ENCODE assay signal across 23 cellular contexts in genomic region chr20:19222520-19223040, GRCh38. TPM values are rescaled to one million over a fixed set of nuclear protein-coding genes. Genes with fewer than 3 reads are reported as not detected.
DNase-seq lines count a peak whose midpoint lies in the region; ATAC-seq, FAIRE-seq and TF ChIP-seq lines count a peak whose summit lies in the region.
"Had no signal": no experiment of that assay in that cellular context is flagged by ENCODE, and none has a peak within 500 bp of the region (broad histone marks: within the 10 kb centered on the region; RNA-seq: fewer than 3 reads in every experiment).

No MANE protein-coding gene starts in this region.

- DNase-seq in HepG2 (ENCODE audit: low spot score) = no peak
- DNase-seq in right lobe of liver = no peak
- peak; percentile 96 for DNase-seq in SK-N-MC (ENCODE audit: low read depth, low spot score)
- no peak for DNase-seq in kidney tubule cell (ENCODE audit: low spot score)
- DNase-seq in activated CD8-positive, alpha-beta memory T cell treated with anti-CD3 and anti-CD28 coated beads, Interleukin-2, amount 50 U/mL, for 48 hours = no peak
- DNase-seq: ACHN; BE2C; Caco-2; Calu3; CD4-positive, alpha-beta T cell; CD8-positive, alpha-beta T cell; DMS79 treated with DMSO at 0.1 percent for 48 hours; GF-D8 had no signal

- in situ Hi-C loops in HepG2 (cut with HindIII; ENCODE audit: extremely low pct_ligation_motif_present, low pct_unique_long_range_greater_than_20kb) = loop anchor here (25.0 kb wide), 1 partner anchor 585 kb away; no protein-coding TSS in a partner anchor

- H3K9me3 ChIP-seq in HepG2 (ENCODE audit: low read length) (peaks cover 9% of the 10 kb centered on the region; the same call in 1 of the 2 replicates), right lobe of liver (no peaks in the 10 kb centered on the region), SK-N-MC (ENCODE audit: low read depth, low read length) (peaks cover 14% of the 10 kb centered on the region; the same call in 1 of the 2 replicates)
- H3K9me3 ChIP-seq: BE2C, Caco-2 had no signal

- TF ChIP-seq RAD21 in HepG2 (CRISPR knock-in tag; IDR thresholded peaks at IDR 0.05) = no peak

- H3K9ac ChIP-seq in HepG2 (ENCODE audit: insufficient read depth, low read depth, low read length) (no peak overlapping the region), SK-N-MC (ENCODE audit: insufficient read length) (peak overlapping the region; percentile 87)
- H3K9ac ChIP-seq: BLaER1 treated with 17β-estradiol and CSF1 and Interleukin-3, amounts not matched to agents 10 nM and 100 nM had no signal

- BruUV-seq in HepG2 (replicated peaks; lab: Mats Ljungman, UMichigan) = no TSS peak

- WGBS in HepG2 (ENCODE audit: low lambda C conversion rate) = 4% methylated on average over 2 of the region's 2 CpGs
- WGBS in right lobe of liver (ENCODE audit: insufficient coverage, low coverage, low lambda C conversion rate, missing lambda C conversion rate) = 46% methylated on average over 2 of the region's 2 CpGs

- H3K27ac ChIP-seq in HepG2 (ENCODE audit: extremely low read length, insufficient read depth, low read length) (no peak overlapping the region), right lobe of liver (no peak overlapping the region), SK-N-MC (peak overlapping the region; percentile 100)
- H3K27ac ChIP-seq: 22Rv1; A549; BLaER1 treated with 17β-estradiol and CSF1 and Interleukin-3, amounts not matched to agents 10 nM and 100 nM; C4-2B had no signal

- TF ChIP-seq CTCF in HepG2 (CRISPR knock-in tag; IDR thresholded peaks at IDR 0.05) = no peak
- TF ChIP-seq CTCF in right lobe of liver (IDR thresholded peaks at IDR 0.05) = no peak

- H3K27me3 ChIP-seq in HepG2 (ENCODE audit: control insufficient read depth in 1 of 2, insufficient read depth in 2 of 2, low read length in 2 of 2) (no peaks in the 10 kb centered on the region), right lobe of liver (no peaks in the 10 kb centered on the region)
- H3K27me3 ChIP-seq: BE2C; BLaER1 treated with 17β-estradiol and CSF1 and Interleukin-3, amounts not matched to agents 10 nM and 100 nM had no signal

- no peak for TF ChIP-seq EP300 in HepG2 (IDR thresholded peaks at IDR 0.05; ENCODE audit: low read depth in 2 of 2, low read length in 2 of 2)
- TF ChIP-seq EP300 in HepG2 (CRISPR knock-in tag; IDR thresholded peaks at IDR 0.05; ENCODE audit: borderline replicate concordance) = no peak

- H2AFZ ChIP-seq in HepG2 (ENCODE audit: low read length) = no peak overlapping the region

- H3K36me3 ChIP-seq in HepG2 (replicated peaks in 1 of 2; ENCODE audit: control insufficient read depth in 1 of 2, insufficient read depth in 2 of 2, low read length in 2 of 2) (no peaks in the 10 kb centered on the region), right lobe of liver (no peaks in the 10 kb centered on the region), SK-N-MC (ENCODE audit: insufficient read depth, low read length) (peaks cover 33% of the 10 kb centered on the region)
- H3K36me3 ChIP-seq: BE2C; BLaER1 treated with 17β-estradiol and CSF1 and Interleukin-3, amounts not matched to agents 10 nM and 100 nM had no signal

- POLR2A ChIA-PET in HepG2 (lab: Yijun Ruan, JAX) = no interaction called here

- H3K4me3 ChIP-seq in HepG2 (replicated peaks in 1 of 3; ENCODE audit: insufficient read depth in 1 of 3, low read depth in 2 of 3, low read length in 3 of 3) (no peak overlapping the region), right lobe of liver (no peak overlapping the region), SK-N-MC (peak overlapping the region; percentile 76)
- H3K4me3 ChIP-seq: A549; BLaER1 treated with 17β-estradiol and CSF1 and Interleukin-3, amounts not matched to agents 10 nM and 100 nM had no signal

- no peaks in the 10 kb centered on the region for H4K20me1 ChIP-seq in HepG2 (ENCODE audit: insufficient read depth, low read length)
- H4K20me1 ChIP-seq: BLaER1 treated with 17β-estradiol and CSF1 and Interleukin-3, amounts not matched to agents 10 nM and 100 nM had no signal

- TF ChIP-seq POLR2A in HepG2 (IDR thresholded peaks at IDR 0.05; ENCODE audit: insufficient read depth in 1 of 2, low read depth in 2 of 2, low read length in 2 of 2) (no peak), right lobe of liver (IDR thresholded peaks at IDR 0.05) (no peak)

- no peaks in the 10 kb centered on the region for H3K4me1 ChIP-seq in HepG2 (ENCODE audit: insufficient read depth, low read length)
- no peaks in the 10 kb centered on the region for H3K4me1 ChIP-seq in right lobe of liver
- H3K4me1 ChIP-seq: A549, BE2C had no signal

- H3K4me2 ChIP-seq in HepG2 (ENCODE audit: low read depth, low read length) = no peak overlapping the region
- H3K4me2 ChIP-seq: A549 had no signal

- intact Hi-C loops in HepG2 (cut with micrococcal nuclease; ENCODE audit: unreplicated experiment) = no loop called here
- intact Hi-C loops in right lobe of liver (cut with DNase I) = no loop called here

- ATAC-seq in HepG2 = no peak
- no peak for ATAC-seq in right lobe of liver
- ATAC-seq: A549; CD8-positive, alpha-beta T cell had no signal

- no peak for FAIRE-seq in HepG2 (lab: Jason Lieb, UNC)
- FAIRE-seq: A549, D721Med, G401.6, GM12891, GM19239 had no signal

- CTCF ChIA-PET in HepG2 (lab: Yijun Ruan, JAX; ENCODE audit: low intra/inter-chr PET ratio, low total read pairs) = no interaction called here

- H3K79me2 ChIP-seq in HepG2 (ENCODE audit: insufficient read depth, low read length) = no peaks in the 10 kb centered on the region

TF ChIP-seq in HepG2, 621 proteins besides CTCF, POLR2A, EP300 and RAD21:
- TF ChIP-seq HNRNPK (IDR thresholded peaks at IDR 0.05; ENCODE audit: low read depth, low read length, poor library complexity, severe bottlenecking) (peak; percentile 91), MXD4 (CRISPR knock-in tag; IDR thresholded peaks at IDR 0.05) (no peak), PCBP1 (IDR thresholded peaks at IDR 0.05; ENCODE audit: borderline replicate concordance, low read depth, low read length) (0 out of 2 replicates have a peak, but pooled peaks have one; percentile 57), ZNF556 (CRISPR knock-in tag; IDR thresholded peaks at IDR 0.05; ENCODE audit: borderline replicate concordance) (no peak), PCBP2 (optimal IDR thresholded peaks at IDR 0.05; ENCODE audit: low read depth, low read length, poor library complexity, severe bottlenecking) (peak; percentile 78), ZNF317 (CRISPR knock-in tag; IDR thresholded peaks at IDR 0.05) (no peak)

RNA-seq across cellular contexts. Expression of gene SLC24A3, which starts 10.1 kb away (rescaled TPM):
- not detected in 2 replicates for total RNA-seq in HepG2 (2016; rRNA removed; fragmentation: Illumina TruSeq; extraction: Trizol)
- not detected in 2 replicates for total RNA-seq in HepG2 (2016; cell fraction: cytosol; rRNA removed; fragmentation: Illumina TruSeq; extraction: Trizol; ENCODE audit: low read depth)
- total RNA-seq in HepG2 (2016; cell fraction: insoluble cytoplasmic fraction; rRNA removed; fragmentation: Illumina TruSeq; extraction: Trizol) = not detected in 2 replicates
- total RNA-seq in HepG2 (2016; cell fraction: membrane; rRNA removed; fragmentation: Illumina TruSeq; extraction: Trizol) = not detected in 2 replicates
- not detected in 2 replicates for total RNA-seq in HepG2 (2016; cell fraction: nucleus; rRNA removed; fragmentation: Illumina TruSeq; extraction: Trizol)
- 0.01 TPM in 1 of 2 replicates, not detected in the other for polyA plus RNA-seq in HepG2 (2011; rRNA removed)
- polyA plus RNA-seq in HepG2 (2011; cell fraction: cytosol; rRNA removed) = 0.01 TPM in 1 of 2 replicates, not detected in the other
- not detected in 2 replicates for polyA plus RNA-seq in HepG2 (2011; cell fraction: nucleus; rRNA removed)
- 0.03 TPM in 1 of 2 replicates, not detected in the other for polyA plus RNA-seq in HepG2 (2012)
- polyA plus RNA-seq in HepG2 (2016; cell fraction: cytosol; fragmentation: Illumina TruSeq; extraction: Trizol; ENCODE audit: low read depth) = not detected in 2 replicates
- not detected in 2 replicates for polyA plus RNA-seq in HepG2 (2016; cell fraction: insoluble cytoplasmic fraction; fragmentation: Illumina TruSeq; extraction: Trizol; ENCODE audit: low read depth)
- polyA plus RNA-seq in HepG2 (2016; cell fraction: membrane; fragmentation: Illumina TruSeq; extraction: Trizol; ENCODE audit: low read depth) = not detected in 2 replicates
- polyA plus RNA-seq in HepG2 (2016; cell fraction: nucleus; fragmentation: Illumina TruSeq; extraction: Trizol; ENCODE audit: insufficient read depth, low read depth) = not detected in 2 replicates
- not detected in 2 replicates for polyA minus RNA-seq in HepG2 (2011; rRNA and poly(A)+ RNA removed; ENCODE audit: low replicate concordance)
- polyA minus RNA-seq in HepG2 (2011; cell fraction: cytosol; rRNA and poly(A)+ RNA removed) = not detected in 2 replicates
- not detected in 2 replicates for polyA minus RNA-seq in HepG2 (2011; cell fraction: nucleus; rRNA and poly(A)+ RNA removed)
- total RNA-seq in right lobe of liver = under 1 TPM; 0.06 to 0.49 (median 0.27) TPM
- total RNA-seq: A172; Calu3; CD4-positive, alpha-beta T cell; CD8-positive, alpha-beta T cell had no signal
- polyA plus RNA-seq: AG04450 had no signal
